In the genomic region with DNA sequence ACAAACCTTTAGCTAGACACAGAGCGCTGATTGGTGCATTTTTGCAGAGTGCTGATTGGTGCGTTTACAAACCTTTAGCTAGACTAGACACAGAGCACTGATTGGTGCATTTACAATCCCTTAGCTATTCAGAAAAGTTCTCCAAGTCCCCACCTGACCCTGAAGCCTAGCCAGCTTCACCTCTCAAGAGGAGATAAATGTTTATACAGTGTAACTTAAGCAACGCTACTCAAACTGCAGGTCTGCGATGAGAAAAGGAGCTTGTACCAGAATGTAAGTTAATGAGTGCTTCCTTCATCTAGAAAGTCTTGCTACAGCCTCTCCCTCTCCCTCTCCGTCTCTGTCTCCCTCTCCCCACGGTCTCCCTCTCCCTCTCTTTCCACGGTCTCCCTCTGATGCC, we compare ENCODE assay signal across 6 cellular contexts. TPM values are rescaled to one million over a fixed set of nuclear protein-coding genes. Genes with fewer than 3 reads are reported as not detected.
"Had no signal": no experiment of that assay in that cellular context is flagged by ENCODE, and none has a peak within 500 bp of the region (broad histone marks: within the 10 kb centered on the region; RNA-seq: fewer than 3 reads in every experiment).

No MANE protein-coding gene starts in this region.

RNA-seq across cellular contexts. Expression of a gene that starts 5.5 kb away (rescaled TPM):
- total RNA-seq: endothelial cell of umbilical vein, fibroblast of lung, fibroblast of villous mesenchyme, foreskin keratinocyte, mammary epithelial cell had no signal
- polyA plus RNA-seq: endothelial cell of umbilical vein, fibroblast of lung, foreskin keratinocyte, immature natural killer cell, mammary epithelial cell had no signal
